Comparison of ENCODE assay signal across 22 cellular contexts in the genomic region with DNA sequence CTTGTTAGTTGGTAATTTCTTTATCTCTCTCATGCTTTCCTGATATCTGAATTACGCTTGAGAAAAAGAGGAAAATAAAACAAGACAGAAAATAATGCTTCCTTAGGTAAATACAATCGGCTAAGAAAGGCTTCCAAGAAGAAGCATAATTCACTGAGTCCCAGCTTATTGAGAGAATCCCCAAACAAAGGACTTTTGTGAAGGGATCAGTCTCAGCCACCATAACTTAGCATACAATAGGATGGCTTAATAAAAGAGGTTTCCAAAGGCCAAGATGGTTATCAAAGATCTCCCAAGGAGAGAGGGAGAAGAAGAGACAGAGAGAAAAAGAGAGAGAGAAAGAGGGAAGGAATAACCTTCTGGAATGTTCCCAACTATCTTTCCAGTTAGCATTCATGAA. TPM values are rescaled to one million over a fixed set of nuclear protein-coding genes. Genes with fewer than 3 reads are reported as not detected.
DNase-seq lines count a peak whose midpoint lies in the region; TF ChIP-seq lines count a peak whose summit lies in the region.
"Had no signal": no experiment of that assay in that cellular context is flagged by ENCODE, and none has a peak within 500 bp of the region (broad histone marks: within the 10 kb centered on the region; RNA-seq: fewer than 3 reads in every experiment).

No MANE protein-coding gene starts in this region.

- peak overlapping the region; percentile 74 for H3K27ac Mint-ChIP-seq in endodermal cell
- H3K27ac Mint-ChIP-seq in nephron progenitor cell = peak overlapping the region; percentile 96
- H3K27ac Mint-ChIP-seq: CD14-positive monocyte; CD4-positive, alpha-beta T cell; CD8-positive, alpha-beta memory T cell had no signal

- H3K27me3 Mint-ChIP-seq in endodermal cell (ENCODE audit: insufficient read depth) (no peaks in the 10 kb centered on the region), nephron progenitor cell (ENCODE audit: low read depth, poor library complexity) (no peaks in the 10 kb centered on the region)
- H3K27me3 Mint-ChIP-seq: CD4-positive, alpha-beta T cell had no signal

- no peak overlapping the region for H3K4me2 ChIP-seq in PC-9
- H3K4me2 ChIP-seq: BLaER1 treated with 17β-estradiol and CSF1 and Interleukin-3, amounts not matched to agents 10 nM and 100 nM had no signal

- H3K4me1 Mint-ChIP-seq in endodermal cell (peaks cover 15% of the 10 kb centered on the region), nephron progenitor cell (peaks cover 27% of the 10 kb centered on the region)
- H3K4me1 Mint-ChIP-seq: CD14-positive monocyte; CD8-positive, alpha-beta memory T cell had no signal

- H3K9ac ChIP-seq in HUES48 (ENCODE audit: low read depth, low read length) (no peak overlapping the region), endodermal cell (ENCODE audit: extremely low read depth, low read length, poor library complexity, severe bottlenecking) (peak overlapping the region; percentile 38)
- H3K9ac ChIP-seq: BLaER1 treated with 17β-estradiol and CSF1 and Interleukin-3, amounts not matched to agents 10 nM and 100 nM; GM23248 had no signal

- no peaks in the 10 kb centered on the region for H3F3A ChIP-seq in PC-9 (ENCODE audit: insufficient read depth, low read depth)

- TF ChIP-seq CTCF in endodermal cell (conservative IDR thresholded peaks at IDR 0.05) (no peak), nephron progenitor cell (IDR thresholded peaks at IDR 0.05) (no peak), PC-9 (conservative IDR thresholded peaks at IDR 0.05) (no peak)

- DNase-seq in endodermal cell = no peak
- no peak for DNase-seq in nephron progenitor cell
- peak; percentile 8 for DNase-seq in pons (ENCODE audit: low spot score)
- DNase-seq in AG20443 (ENCODE audit: low spot score) = no peak
- no peak for DNase-seq in effector CD4-positive, alpha-beta T cell
- DNase-seq in PC-9 = no peak
- no peak for DNase-seq in HT-29 (ENCODE audit: low spot score)
- DNase-seq: AML-193; BE2C; CD4-positive, alpha-beta T cell; CD8-positive, alpha-beta memory T cell; DMS 273 treated with DMSO at 0.1 percent for 48 hours; DMS79; EL; GF-D8; GM23248; H7; HCEC 1CT had no signal

- H3K36me3 Mint-ChIP-seq in endodermal cell (ENCODE audit: low read depth) = no peaks in the 10 kb centered on the region
- H3K36me3 Mint-ChIP-seq in nephron progenitor cell (ENCODE audit: low read depth) = no peaks in the 10 kb centered on the region
- H3K36me3 Mint-ChIP-seq: CD14-positive monocyte had no signal

- H4K20me1 ChIP-seq in PC-9 (ENCODE audit: insufficient read depth) = no peaks in the 10 kb centered on the region
- H4K20me1 ChIP-seq: BLaER1 treated with 17β-estradiol and CSF1 and Interleukin-3, amounts not matched to agents 10 nM and 100 nM had no signal

- H3K27me3 ChIP-seq in HUES48 (ENCODE audit: control insufficient read depth, insufficient read depth, low read length) (no peaks in the 10 kb centered on the region), endodermal cell (ENCODE audit: control insufficient read depth, insufficient read depth, low read length, poor library complexity, severe bottlenecking) (no peaks in the 10 kb centered on the region), PC-9 (ENCODE audit: insufficient read depth, low read depth) (no peaks in the 10 kb centered on the region)
- H3K27me3 ChIP-seq: BE2C; BLaER1 treated with 17β-estradiol and CSF1 and Interleukin-3, amounts not matched to agents 10 nM and 100 nM had no signal

- H3K4me3 ChIP-seq in HUES48 (ENCODE audit: low read depth, low read length) (no peak overlapping the region), endodermal cell (ENCODE audit: low read length) (peak overlapping the region; percentile 73), PC-9 (no peak overlapping the region)
- H3K4me3 ChIP-seq: BLaER1 treated with 17β-estradiol and CSF1 and Interleukin-3, amounts not matched to agents 10 nM and 100 nM; GM23248 had no signal

- POLR2A ChIA-PET in PC-9 (lab: Charles Lee; ENCODE audit: unreplicated experiment) = no interaction called here

- H3K4me3 Mint-ChIP-seq in endodermal cell (no peak overlapping the region), nephron progenitor cell (no peak overlapping the region)
- H3K4me3 Mint-ChIP-seq: CD14-positive monocyte; CD4-positive, alpha-beta T cell; CD8-positive, alpha-beta memory T cell had no signal

- 54 to 71% methylated on average over 1 to 2 of the region's 2 CpGs for WGBS in endodermal cell (ENCODE audit: insufficient coverage in 1 of 2, insufficient read length in 1 of 2), 2 experiments

- H3K9me3 Mint-ChIP-seq in endodermal cell = no peaks in the 10 kb centered on the region
- no peaks in the 10 kb centered on the region for H3K9me3 Mint-ChIP-seq in nephron progenitor cell
- H3K9me3 Mint-ChIP-seq: CD4-positive, alpha-beta T cell; CD8-positive, alpha-beta memory T cell had no signal

- H3K9me2 ChIP-seq in PC-9 (ENCODE audit: insufficient read depth) = no peaks in the 10 kb centered on the region

- H3K27ac ChIP-seq in HUES48 (ENCODE audit: low read depth, low read length) (peak overlapping the region; percentile 19), endodermal cell (ENCODE audit: low read depth, low read length) (peak overlapping the region; percentile 38), PC-9 (no peak overlapping the region)
- H3K27ac ChIP-seq: 22Rv1; BLaER1 treated with 17β-estradiol and CSF1 and Interleukin-3, amounts not matched to agents 10 nM and 100 nM; GM23248 had no signal

- H2AFZ ChIP-seq in PC-9 = no peak overlapping the region
- H2AFZ ChIP-seq: GM23248 had no signal

- intact Hi-C loops in PC-9 (cut with micrococcal nuclease; ENCODE audit: unreplicated experiment) = no loop called here

- H3K36me3 ChIP-seq in HUES48 (ENCODE audit: control insufficient read depth, insufficient read depth, low read length) (no peaks in the 10 kb centered on the region), endodermal cell (ENCODE audit: control insufficient read depth, insufficient read depth, low read length) (no peaks in the 10 kb centered on the region), PC-9 (ENCODE audit: low read depth) (no peaks in the 10 kb centered on the region)
- H3K36me3 ChIP-seq: BE2C; BLaER1 treated with 17β-estradiol and CSF1 and Interleukin-3, amounts not matched to agents 10 nM and 100 nM had no signal

- no peaks in the 10 kb centered on the region for H3K79me2 ChIP-seq in PC-9 (ENCODE audit: low read depth)

- CTCF ChIA-PET in PC-9 (lab: Charles Lee) = no interaction called here

- BruUV-seq in PC-9 (replicated peaks; lab: Mats Ljungman, UMichigan) = no TSS peak

- peaks cover 9% of the 10 kb centered on the region; the same call in 1 of the 2 replicates for H3K4me1 ChIP-seq in HUES48 (ENCODE audit: control insufficient read depth, insufficient read depth, low read length)
- H3K4me1 ChIP-seq in endodermal cell (ENCODE audit: control insufficient read depth, insufficient read depth, low read length) = peaks cover 4% of the 10 kb centered on the region
- no peaks in the 10 kb centered on the region for H3K4me1 ChIP-seq in PC-9 (replicated peaks; ENCODE audit: insufficient read depth)
- H3K4me1 ChIP-seq: BE2C had no signal

- H3K9me3 ChIP-seq in HUES48 (ENCODE audit: control insufficient read depth, insufficient read depth, low read length) = no peaks in the 10 kb centered on the region
- no peaks in the 10 kb centered on the region for H3K9me3 ChIP-seq in endodermal cell (ENCODE audit: control insufficient read depth, low read length)
- H3K9me3 ChIP-seq in PC-9 (ENCODE audit: insufficient read depth, low read depth) = no peaks in the 10 kb centered on the region
- H3K9me3 ChIP-seq: BE2C; BLaER1 treated with 17β-estradiol and CSF1 and Interleukin-3, amounts not matched to agents 10 nM and 100 nM had no signal

RNA-seq across cellular contexts. Expression of a gene that starts 46.0 kb away (rescaled TPM):
- total RNA-seq in endodermal cell (100 to 1,000 TPM; 333 to 397 TPM), PC-9 (2021) (1.6 and 3.8 TPM in 2 replicates)
- polyA plus RNA-seq in endodermal cell (2013, experiment 1 of 2) = 49.1 TPM
- polyA plus RNA-seq in endodermal cell (2013, experiment 2 of 2) = 49.8 TPM
- total RNA-seq in HT-29 (2014; rRNA removed; shearing (Covaris generic)) = 2.7 and 3.4 TPM in 2 replicates
- total RNA-seq: GM23248 had no signal
- polyA plus RNA-seq: CD14-positive monocyte; CD8-positive, alpha-beta memory T cell; GM23248 had no signal

Comparison
In these comparisons a context has a peak if more than half of its experiments do, and no peak if none do; other contexts are left out.
1. RNA of a gene that starts 46.0 kb away (total RNA-seq): 333 to 397 TPM in endodermal cell; 2.7 to 3.4 TPM in HT-29 and 1.6 to 3.8 TPM in PC-9; every median in the first group is over 10 times any median in the second.